In genomic region chr2:176134978-176135575, GRCh38 we compare ENCODE assay signal across 2 cellular contexts.
TF ChIP-seq lines count a peak whose summit lies in the region.

No MANE protein-coding gene starts in this region.

TF ChIP-seq in GM23338, 12 proteins besides CTCF, POLR2A, EP300 and RAD21:
- TF ChIP-seq EZH2 (IDR thresholded peaks at IDR 0.05; ENCODE audit: low read depth, unreplicated experiment) (no peak), POLR2AphosphoS5 (IDR thresholded peaks at IDR 0.05; ENCODE audit: low read depth) (no peak), ETS1 (IDR thresholded peaks at IDR 0.05) (no peak), ZNF331 (CRISPR knock-in tag; IDR thresholded peaks at IDR 0.05; ENCODE audit: low read depth) (no peak), EZH2phosphoT487 (IDR thresholded peaks at IDR 0.05; ENCODE audit: unreplicated experiment) (no peak), STAT1 (IDR thresholded peaks at IDR 0.05; ENCODE audit: unreplicated experiment) (no peak), JUNB (IDR thresholded peaks at IDR 0.05; ENCODE audit: unreplicated experiment) (no peak), NANOG (IDR thresholded peaks at IDR 0.05; ENCODE audit: borderline replicate concordance) (no peak), ZNF114 (CRISPR knock-in tag; IDR thresholded peaks at IDR 0.05) (no peak), ZNF462 (CRISPR knock-in tag; IDR thresholded peaks at IDR 0.05) (no peak), CREB1 (CRISPR knock-in tag; IDR thresholded peaks at IDR 0.05; ENCODE audit: low read depth) (no peak)
- TF ChIP-seq, protein P1, sequence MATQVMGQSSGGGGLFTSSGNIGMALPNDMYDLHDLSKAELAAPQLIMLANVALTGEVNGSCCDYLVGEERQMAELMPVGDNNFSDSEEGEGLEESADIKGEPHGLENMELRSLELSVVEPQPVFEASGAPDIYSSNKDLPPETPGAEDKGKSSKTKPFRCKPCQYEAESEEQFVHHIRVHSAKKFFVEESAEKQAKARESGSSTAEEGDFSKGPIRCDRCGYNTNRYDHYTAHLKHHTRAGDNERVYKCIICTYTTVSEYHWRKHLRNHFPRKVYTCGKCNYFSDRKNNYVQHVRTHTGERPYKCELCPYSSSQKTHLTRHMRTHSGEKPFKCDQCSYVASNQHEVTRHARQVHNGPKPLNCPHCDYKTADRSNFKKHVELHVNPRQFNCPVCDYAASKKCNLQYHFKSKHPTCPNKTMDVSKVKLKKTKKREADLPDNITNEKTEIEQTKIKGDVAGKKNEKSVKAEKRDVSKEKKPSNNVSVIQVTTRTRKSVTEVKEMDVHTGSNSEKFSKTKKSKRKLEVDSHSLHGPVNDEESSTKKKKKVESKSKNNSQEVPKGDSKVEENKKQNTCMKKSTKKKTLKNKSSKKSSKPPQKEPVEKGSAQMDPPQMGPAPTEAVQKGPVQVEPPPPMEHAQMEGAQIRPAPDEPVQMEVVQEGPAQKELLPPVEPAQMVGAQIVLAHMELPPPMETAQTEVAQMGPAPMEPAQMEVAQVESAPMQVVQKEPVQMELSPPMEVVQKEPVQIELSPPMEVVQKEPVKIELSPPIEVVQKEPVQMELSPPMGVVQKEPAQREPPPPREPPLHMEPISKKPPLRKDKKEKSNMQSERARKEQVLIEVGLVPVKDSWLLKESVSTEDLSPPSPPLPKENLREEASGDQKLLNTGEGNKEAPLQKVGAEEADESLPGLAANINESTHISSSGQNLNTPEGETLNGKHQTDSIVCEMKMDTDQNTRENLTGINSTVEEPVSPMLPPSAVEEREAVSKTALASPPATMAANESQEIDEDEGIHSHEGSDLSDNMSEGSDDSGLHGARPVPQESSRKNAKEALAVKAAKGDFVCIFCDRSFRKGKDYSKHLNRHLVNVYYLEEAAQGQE (IDR thresholded peaks at IDR 0.05; ENCODE audit: unreplicated experiment) = no peak

TF ChIP-seq in endothelial cell of umbilical vein, 7 proteins besides CTCF, POLR2A, EP300 and RAD21:
- TF ChIP-seq POLR2AphosphoS5 (IDR thresholded peaks at IDR 0.05; ENCODE audit: insufficient read depth, low read depth, low read length) = no peak
